Comparison of ENCODE assay signal across 19 cellular contexts in genomic region chr17:6145946-6146345, GRCh38.
"Had no signal": no experiment of that assay in that cellular context is flagged by ENCODE, and none has a peak within 500 bp of the region (broad histone marks: within the 10 kb centered on the region; RNA-seq: fewer than 3 reads in every experiment).

No MANE protein-coding gene starts in this region.

- DNase-seq: activated CD4-positive, alpha-beta memory T cell treated with anti-CD3 and anti-CD28 coated beads, Interleukin-2, amount 10 ng/mL, durations not matched to agents 7 days and 5 days; activated CD4-positive, alpha-beta T cell treated with anti-CD3 and anti-CD28 coated beads, Interleukin-2, amount 10 ng/mL, durations not matched to agents 24 days and 14 days; activated gamma-delta T cell; activated naive CD4-positive, alpha-beta T cell treated with anti-CD3 and anti-CD28 coated beads for 36 hours; activated T-cell treated with anti-CD3 and anti-CD28 coated beads for 4 hours; activated T-cell treated with anti-CD3 and anti-CD28 coated beads, Interleukin-2, amount 50 U/mL, for 48 hours; amygdala; NCI-H1105; NCI-H1436 treated with DMSO at 0.1 percent for 48 hours; NCI-H187; NCI-H2081; NCI-H510A treated with DMSO at 0.1 percent for 48 hours; NCI-H69; PC-3; SHP77 treated with DMSO at 0.1 percent for 48 hours had no signal

- FAIRE-seq: astrocyte, RCC 7860 had no signal

- ATAC-seq: activated CD4-positive, CD25-positive, alpha-beta regulatory T cell treated with anti-CD3 and anti-CD28 coated beads, Interleukin-2, amount 50 U/mL, for 24 hours; activated T-helper 17 cell treated with anti-CD3 and anti-CD28 coated beads, Interleukin-2, amount 50 U/mL, for 72 hours; PC-3 had no signal
